ENCODE assay signal across 9 cellular contexts in genomic region chr12:103858953-103859601, GRCh38. TPM values are rescaled to one million over a fixed set of nuclear protein-coding genes. Genes with fewer than 3 reads are reported as not detected.
DNase-seq lines count a peak whose midpoint lies in the region; ATAC-seq and TF ChIP-seq lines count a peak whose summit lies in the region.
"Had no signal": no experiment of that assay in that cellular context is flagged by ENCODE, and none has a peak within 500 bp of the region (broad histone marks: within the 10 kb centered on the region; RNA-seq: fewer than 3 reads in every experiment).

No MANE protein-coding gene starts in this region.

- POLR2A ChIA-PET in CD8-positive, alpha-beta memory T cell (lab: Charles Lee) = no interaction called here

- no peak overlapping the region for H3K9ac ChIP-seq in trophoblast cell (ENCODE audit: low read length)

- H4K8ac ChIP-seq in trophoblast cell (ENCODE audit: low read depth, low read length) = peak overlapping the region; percentile 56

- no peak overlapping the region for H4K12ac ChIP-seq in trophoblast cell (ENCODE audit: low read depth, low read length)

- DNase-seq in CD8-positive, alpha-beta memory T cell = no peak
- DNase-seq in RKO (ENCODE audit: low spot score) (peak; percentile 72), fibroblast of mammary gland (ENCODE audit: low read depth) (peak; percentile 94), trophoblast cell (peak; percentile 79 to 84), NCI-H146 treated with DMSO at 0.1 percent for 48 hours (lab: John Stamatoyannopoulos, UW; ENCODE audit: unreplicated experiment) (no peak), NCI-H1092 treated with DMSO at 0.1 percent for 48 hours (lab: John Stamatoyannopoulos, UW) (no peak)

- no peaks in the 10 kb centered on the region for H3K4me1 ChIP-seq in CD8-positive, alpha-beta memory T cell (ENCODE audit: insufficient read depth, low read length)
- H3K4me1 ChIP-seq in trophoblast cell (ENCODE audit: control insufficient read depth in 1 of 2, insufficient read depth in 2 of 2, low read length in 2 of 2) = peaks cover 11 to 13% of the 10 kb centered on the region in 2 experiments

- H3K36me3 Mint-ChIP-seq in CD8-positive, alpha-beta memory T cell = peaks cover 0 to 2% (median 0%) of the 10 kb centered on the region in 3 donors

- no peak overlapping the region for H3K4me2 ChIP-seq in trophoblast cell (ENCODE audit: low read length)

- H3K23ac ChIP-seq in trophoblast cell (ENCODE audit: low read length) = no peak overlapping the region

- no peak overlapping the region for H3K27ac Mint-ChIP-seq in CD8-positive, alpha-beta memory T cell
- H3K27ac Mint-ChIP-seq: T-helper 1 cell treated with Interleukin-12 subunit alpha and Interleukin-12 subunit beta and Interleukin-4 antibody, amounts not matched to agents 30 μg/mL and 1 μg/mL, for 36 hours had no signal

- no peaks in the 10 kb centered on the region for H3K79me2 ChIP-seq in trophoblast cell (ENCODE audit: control insufficient read depth, insufficient read depth, low read length, poor library complexity)

- H3K4ac ChIP-seq in trophoblast cell (ENCODE audit: low read depth, low read length) = no peak overlapping the region

- H2BK12ac ChIP-seq in trophoblast cell (ENCODE audit: low read length) = peak overlapping the region; percentile 91

- no peak overlapping the region for H3K4me3 Mint-ChIP-seq in CD8-positive, alpha-beta memory T cell
- H3K4me3 Mint-ChIP-seq: T-helper 1 cell treated with Interleukin-12 subunit alpha and Interleukin-12 subunit beta and Interleukin-4 antibody, amounts not matched to agents 30 μg/mL and 1 μg/mL, for 36 hours had no signal

- no peaks in the 10 kb centered on the region for H3K9me3 ChIP-seq in CD8-positive, alpha-beta memory T cell (ENCODE audit: low read length)
- no peaks in the 10 kb centered on the region for H3K9me3 ChIP-seq in trophoblast cell (ENCODE audit: insufficient read depth, low read depth, low read length)

- no peak overlapping the region for H2AK5ac ChIP-seq in trophoblast cell (ENCODE audit: low read length)

- peaks cover 2 to 5% of the 10 kb centered on the region in 2 donors for H3K27me3 Mint-ChIP-seq in CD8-positive, alpha-beta memory T cell

- H2AFZ ChIP-seq in trophoblast cell (ENCODE audit: insufficient read depth, low read length, poor library complexity) = no peak overlapping the region

- H3K27ac ChIP-seq in CD8-positive, alpha-beta memory T cell (ENCODE audit: low read depth, low read length) = peak overlapping the region; percentile 28
- H3K27ac ChIP-seq in trophoblast cell (ENCODE audit: low read depth, low read length) = peak overlapping the region; percentile 64

- no peaks in the 10 kb centered on the region for H3K36me3 ChIP-seq in CD8-positive, alpha-beta memory T cell (ENCODE audit: insufficient read depth, low read length)
- H3K36me3 ChIP-seq in trophoblast cell (ENCODE audit: control insufficient read depth in 1 of 2, insufficient read depth in 2 of 2, low read length in 2 of 2) = no peaks in the 10 kb centered on the region

- peaks cover 4% of the 10 kb centered on the region for H3K79me1 ChIP-seq in trophoblast cell (ENCODE audit: low read length)

- WGBS in trophoblast cell (ENCODE audit: extremely low coverage, insufficient coverage, insufficient read length) = no CpG with 5 or more reads among the region's 10 CpGs

- H3K27me3 ChIP-seq in CD8-positive, alpha-beta memory T cell (ENCODE audit: insufficient read depth, low read length, poor library complexity, severe bottlenecking) = no peaks in the 10 kb centered on the region
- H3K27me3 ChIP-seq in trophoblast cell (ENCODE audit: insufficient read depth, low read length) = no peaks in the 10 kb centered on the region

- no peak overlapping the region for H3K18ac ChIP-seq in trophoblast cell (ENCODE audit: low read length)

- ATAC-seq in GM21423 (IDR thresholded peaks at IDR 0.05; ENCODE audit: unreplicated experiment) (no peak), HG03460 (IDR thresholded peaks at IDR 0.05; ENCODE audit: unreplicated experiment) (no peak)

- H3K4me3 ChIP-seq in CD8-positive, alpha-beta memory T cell (ENCODE audit: low read length) = no peak overlapping the region
- H3K4me3 ChIP-seq in fibroblast of mammary gland (ENCODE audit: control insufficient read depth, low read depth, low read length) (no peak overlapping the region), trophoblast cell (ENCODE audit: low read depth, low read length) (no peak overlapping the region)

- CTCF ChIA-PET in CD8-positive, alpha-beta memory T cell (lab: Charles Lee) = no interaction called here

- H3K14ac ChIP-seq in trophoblast cell (ENCODE audit: low read length) = peak overlapping the region; percentile 57

- no peaks in the 10 kb centered on the region for H3K9me3 Mint-ChIP-seq in CD8-positive, alpha-beta memory T cell
- H3K9me3 Mint-ChIP-seq: T-helper 1 cell treated with Interleukin-12 subunit alpha and Interleukin-12 subunit beta and Interleukin-4 antibody, amounts not matched to agents 30 μg/mL and 1 μg/mL, for 36 hours had no signal

- TF ChIP-seq CTCF in fibroblast of mammary gland (conservative IDR thresholded peaks at IDR 0.05; ENCODE audit: control insufficient read depth, insufficient read depth, low read depth, low read length) = no peak

- no peak overlapping the region for H2BK5ac ChIP-seq in trophoblast cell (ENCODE audit: low read depth, low read length, poor library complexity)

- peak overlapping the region; percentile 78 for H4K91ac ChIP-seq in trophoblast cell (ENCODE audit: low read depth, low read length)

- no peak overlapping the region for H2BK120ac ChIP-seq in trophoblast cell (ENCODE audit: insufficient read depth, low read length, poor library complexity)

- no peaks in the 10 kb centered on the region for H3K4me1 Mint-ChIP-seq in CD8-positive, alpha-beta memory T cell

RNA-seq across cellular contexts. Expression of gene NT5DC3, which starts 18.0 kb away (rescaled TPM):
- 10 to 100 TPM in 1 of 2 experiments, 1 to 10 TPM in 1; 9.9 to 10.0 TPM for total RNA-seq in CD8-positive, alpha-beta memory T cell
- 0.93 TPM for polyA plus RNA-seq in CD8-positive, alpha-beta memory T cell
- 5.9 and 6.1 TPM in 2 replicates for polyA plus RNA-seq in trophoblast cell (2013)

Comparison
In these comparisons a context has a peak if more than half of its experiments do, and no peak if none do; other contexts are left out.
1. DNase-seq: peak in RKO (single experiment), fibroblast of mammary gland (single experiment) and trophoblast cell (2 of 2); none in CD8-positive, alpha-beta memory T cell (0 of 5), NCI-H146 treated with DMSO at 0.1 percent for 48 hours (single experiment) and NCI-H1092 treated with DMSO at 0.1 percent for 48 hours (single experiment).